Comparison of ENCODE assay signal across 8 cellular contexts in the genomic region with DNA sequence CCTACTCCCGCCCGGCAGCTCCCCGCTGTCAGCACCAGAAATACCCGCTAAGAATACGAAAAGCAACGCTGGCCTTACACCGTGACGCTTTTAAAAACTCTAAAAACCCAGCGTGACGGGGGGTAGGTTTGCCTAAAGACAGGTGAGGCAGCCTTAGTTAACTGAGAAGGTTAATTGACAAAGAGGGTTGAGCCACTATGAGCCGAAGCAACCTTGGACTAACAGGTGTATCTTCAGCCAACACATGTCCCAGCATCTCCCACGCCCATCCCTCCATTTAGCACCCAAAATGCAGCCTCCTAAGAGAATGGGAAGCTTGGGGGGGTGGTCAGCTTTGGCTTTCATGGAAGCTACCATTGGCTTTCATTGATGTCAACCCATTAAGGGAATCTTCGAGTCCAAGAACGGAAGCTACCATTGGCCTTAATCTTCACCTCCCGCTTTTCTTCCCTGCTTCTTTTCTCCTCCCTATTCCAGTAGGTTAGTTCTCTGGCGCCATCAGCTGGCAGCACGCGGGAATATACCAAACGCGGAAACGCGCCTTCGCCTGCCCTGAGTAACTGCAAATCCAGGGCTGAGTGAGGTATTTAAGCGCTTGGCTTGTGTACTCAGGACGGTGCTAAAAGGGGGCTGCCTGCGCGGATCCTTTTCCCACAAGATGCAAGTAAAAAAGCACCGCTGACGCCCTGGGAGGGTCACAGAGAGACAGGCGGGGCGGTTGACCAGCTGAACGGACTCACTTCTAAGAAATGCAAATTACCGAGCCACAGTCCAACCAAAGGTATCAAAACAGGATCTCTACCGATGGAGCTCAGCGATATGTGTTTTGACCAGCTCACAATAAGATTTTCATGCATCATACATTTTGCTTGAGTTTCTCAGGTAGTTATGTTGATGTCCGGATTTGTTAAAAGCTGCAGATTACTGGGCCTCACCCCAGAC. TPM values are rescaled to one million over a fixed set of nuclear protein-coding genes. Genes with fewer than 3 reads are reported as not detected.
DNase-seq lines count a peak whose midpoint lies in the region; ATAC-seq and TF ChIP-seq lines count a peak whose summit lies in the region.

No MANE protein-coding gene starts in this region.

- H3K36me3 ChIP-seq in sigmoid colon: no peaks in the 10 kb centered on the region

- peaks cover 0 to 9% (median 6%) of the 10 kb centered on the region in 4 donors for H3K4me1 ChIP-seq in sigmoid colon

- TF ChIP-seq EP300 in sigmoid colon (IDR thresholded peaks at IDR 0.05): no peak

- TF ChIP-seq POLR2A in erythroblast (IDR thresholded peaks at IDR 0.05; ENCODE audit: low read length): no peak
- TF ChIP-seq POLR2A in sigmoid colon (IDR thresholded peaks at IDR 0.05): no peak

- intact Hi-C loops in sigmoid colon (cut with DNase I): no loop called here

- H3K4me3 ChIP-seq in sigmoid colon: no peak overlapping the region

- DNase-seq in A172 (ENCODE audit: low spot score) (peak; percentile 63), GM10248 (ENCODE audit: extremely low spot score) (peak; percentile 54), SK-MEL-5 (ENCODE audit: low read depth, low spot score) (peak; percentile 85), erythroblast (lab: John Stamatoyannopoulos, UW) (peak; percentile 52 to 72), middle frontal gyrus (ENCODE audit: extremely low spot score, low spot score) (peak; percentile 70), sigmoid colon (no peak), T1000 (lab: John Stamatoyannopoulos, UW) (no peak)

- in situ Hi-C loops in SK-MEL-5 (cut with HindIII; ENCODE audit: low pct_unique_long_range_greater_than_20kb, low sequenced_read_pairs): no loop called here

- 33 to 42% methylated on average over 36 of the region's 36 CpGs for WGBS in sigmoid colon, 2 donors

- TF ChIP-seq CTCF in GM10248 (IDR thresholded peaks at IDR 0.05; ENCODE audit: control extremely low read depth, extremely low read depth, low read depth, missing control alignments) (peak; percentile 53), sigmoid colon (IDR thresholded peaks at IDR 0.05) (no peak)

- peaks cover 0 to 37% (median 13%) of the 10 kb centered on the region in 3 donors for H3K27me3 ChIP-seq in sigmoid colon

- no peaks in the 10 kb centered on the region for H3K9me3 ChIP-seq in sigmoid colon

- peak; percentile 48 for ATAC-seq in HG03520 (IDR thresholded peaks at IDR 0.05; ENCODE audit: unreplicated experiment)

- no peak overlapping the region for H3K27ac ChIP-seq in sigmoid colon

- POLR2A ChIA-PET in GM10248 (lab: Yijun Ruan, JAX): no interaction called here

- CTCF ChIA-PET in GM10248 (lab: Yijun Ruan, JAX): interaction anchor here (0.7 to 2.5 kb wide), 25 partner anchors 9 to 628 kb away, joined by 3 to 10 read pairs (median 3); a partner anchor contains a TSS

RNA-seq across cellular contexts. Expression of a gene that starts 38.5 kb away (rescaled TPM):
- not detected in 2 replicates for total RNA-seq in A172 (2014; rRNA removed; shearing (Covaris generic))
- total RNA-seq in SK-MEL-5 (2014; rRNA removed; shearing (Covaris generic)): not detected in 2 replicates
- not detected in 2 replicates for polyA plus RNA-seq in SK-MEL-5 (2015; cell fraction: cytosol; rRNA removed)
- not detected in 2 replicates for polyA plus RNA-seq in SK-MEL-5 (2015; cell fraction: nucleus; rRNA removed)
- not detected for total RNA-seq in sigmoid colon
- under 1 TPM in 1 of 3 donors, not detected in 2; 0.74 TPM for polyA plus RNA-seq in sigmoid colon

RNA-seq across cellular contexts. Expression of a gene that starts 56.2 kb away (rescaled TPM):
- total RNA-seq in A172 (2014; rRNA removed; shearing (Covaris generic)): 0.14 TPM in 1 of 2 replicates, not detected in the other
- total RNA-seq in SK-MEL-5 (2014; rRNA removed; shearing (Covaris generic)): not detected in 2 replicates
- 0.68 TPM in 1 of 2 replicates, not detected in the other for polyA plus RNA-seq in SK-MEL-5 (2015; cell fraction: cytosol; rRNA removed)
- polyA plus RNA-seq in SK-MEL-5 (2015; cell fraction: nucleus; rRNA removed): 0.12 TPM in 1 of 2 replicates, not detected in the other
- total RNA-seq in sigmoid colon: not detected
- polyA plus RNA-seq in sigmoid colon: under 1 TPM in 1 of 3 donors, not detected in 2; 0.06 TPM

Comparison
In these comparisons a context has a peak if more than half of its experiments do, and no peak if none do; other contexts are left out.
1. DNase-seq: peak in A172 (single experiment), GM10248 (single experiment), SK-MEL-5 (single experiment), erythroblast (2 of 2) and middle frontal gyrus (single experiment); none in sigmoid colon (single experiment) and T1000 (single experiment).